Comparison of ENCODE assay signal across 1 cellular context in the genomic region with DNA sequence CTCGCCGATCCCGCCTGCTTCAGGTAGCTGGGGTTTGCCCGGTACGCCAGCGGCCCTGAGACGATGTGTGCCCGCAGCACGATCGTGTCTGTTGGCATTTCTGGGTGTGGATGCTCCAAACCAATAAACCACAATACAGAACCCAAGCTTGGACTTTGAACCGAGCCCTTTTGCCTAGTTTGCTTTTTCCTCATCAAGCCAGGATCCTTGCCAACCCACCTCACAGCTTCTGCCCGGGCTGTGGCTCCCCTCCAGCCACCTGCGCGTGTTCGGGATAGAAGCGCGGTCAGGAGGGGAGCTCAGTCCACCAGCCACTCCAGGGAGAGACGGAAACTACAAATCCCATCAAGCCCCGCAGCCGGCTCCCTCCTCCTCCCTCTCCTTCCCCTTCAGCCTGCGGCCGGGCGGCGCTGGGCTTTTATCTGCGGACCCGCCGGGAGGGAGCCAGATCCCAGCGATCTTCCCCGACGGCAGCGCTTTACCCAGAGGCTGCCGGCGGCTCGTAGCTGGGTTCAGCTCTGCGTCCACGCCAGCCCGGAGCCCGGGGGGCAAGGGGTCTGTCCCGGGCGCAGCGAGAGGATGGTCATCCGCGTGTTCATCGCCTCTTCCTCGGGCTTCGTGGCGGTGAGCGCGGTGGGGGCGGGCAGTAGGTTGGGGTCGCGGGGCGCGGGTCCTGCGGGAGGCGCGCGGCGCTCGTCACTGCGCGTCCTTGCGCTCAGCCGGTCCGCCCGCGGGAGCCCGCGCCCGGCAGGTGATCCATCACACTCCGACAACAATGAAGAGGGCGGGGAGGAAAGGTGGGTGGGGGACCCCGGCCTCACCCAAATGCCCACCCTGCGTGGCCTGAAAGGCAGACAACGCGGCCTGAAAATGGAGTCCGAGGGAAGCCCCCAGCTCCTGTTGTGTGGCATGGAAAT.
A peak's percentile ranks its signal among the peaks of the same experiment; 100 is the strongest.
TF ChIP-seq lines count a peak whose summit lies in the region.

Gene SH3BGRL2, plus strand, starts transcription at position 447 of the 917 bp plus-strand sequence. Its CDS starts 133 bp downstream, at position 580.

TF ChIP-seq in HepG2, 621 proteins besides CTCF, POLR2A, EP300 and RAD21 (continued from another document and continues in another):
- TF ChIP-seq, protein P1, sequence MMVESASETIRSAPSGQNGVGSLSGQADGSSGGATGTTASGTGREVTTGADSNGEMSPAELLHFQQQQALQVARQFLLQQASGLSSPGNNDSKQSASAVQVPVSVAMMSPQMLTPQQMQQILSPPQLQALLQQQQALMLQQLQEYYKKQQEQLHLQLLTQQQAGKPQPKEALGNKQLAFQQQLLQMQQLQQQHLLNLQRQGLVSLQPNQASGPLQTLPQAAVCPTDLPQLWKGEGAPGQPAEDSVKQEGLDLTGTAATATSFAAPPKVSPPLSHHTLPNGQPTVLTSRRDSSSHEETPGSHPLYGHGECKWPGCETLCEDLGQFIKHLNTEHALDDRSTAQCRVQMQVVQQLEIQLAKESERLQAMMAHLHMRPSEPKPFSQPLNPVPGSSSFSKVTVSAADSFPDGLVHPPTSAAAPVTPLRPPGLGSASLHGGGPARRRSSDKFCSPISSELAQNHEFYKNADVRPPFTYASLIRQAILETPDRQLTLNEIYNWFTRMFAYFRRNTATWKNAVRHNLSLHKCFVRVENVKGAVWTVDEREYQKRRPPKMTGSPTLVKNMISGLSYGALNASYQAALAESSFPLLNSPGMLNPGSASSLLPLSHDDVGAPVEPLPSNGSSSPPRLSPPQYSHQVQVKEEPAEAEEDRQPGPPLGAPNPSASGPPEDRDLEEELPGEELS (CRISPR knock-in tag; IDR thresholded peaks at IDR 0.05) = 0 out of 2 replicates have a peak, but pooled peaks have one; percentile 43
- TF ChIP-seq ZNF180 (CRISPR knock-in tag; IDR thresholded peaks at IDR 0.05; ENCODE audit: borderline replicate concordance, low read depth) = no peak
- TF ChIP-seq ZBTB1 (CRISPR knock-in tag; IDR thresholded peaks at IDR 0.05; ENCODE audit: borderline replicate concordance) = no peak
- peak; percentile 79; the same call in 1 of the 2 replicates for TF ChIP-seq ZBTB7A (CRISPR knock-in tag; IDR thresholded peaks at IDR 0.05)
- TF ChIP-seq TBX2 (CRISPR knock-in tag; IDR thresholded peaks at IDR 0.05; ENCODE audit: borderline replicate concordance) = peak; percentile 69
- no peak for TF ChIP-seq ZFAT (CRISPR knock-in tag; conservative IDR thresholded peaks at IDR 0.05)
- no peak for TF ChIP-seq HNRNPUL1 (IDR thresholded peaks at IDR 0.05; ENCODE audit: low read depth, low read length)
- peak; percentile 46 for TF ChIP-seq ATF7-NPFF (CRISPR knock-in tag; IDR thresholded peaks at IDR 0.05; ENCODE audit: low read depth)
- peak; percentile 39 for TF ChIP-seq ZNF781 (CRISPR knock-in tag; IDR thresholded peaks at IDR 0.05; ENCODE audit: borderline replicate concordance, not compliant biosample characterization)
- no peak for TF ChIP-seq TEAD2 (CRISPR knock-in tag; IDR thresholded peaks at IDR 0.05)
- TF ChIP-seq ZNF678 (CRISPR knock-in tag; IDR thresholded peaks at IDR 0.05) = no peak
- TF ChIP-seq ZNF274 (CRISPR knock-in tag; IDR thresholded peaks at IDR 0.05) = peak; percentile 60; the same call in 1 of the 2 replicates
- no peak for TF ChIP-seq RFX5 (IDR thresholded peaks at IDR 0.05; ENCODE audit: low read depth, low read length)
- TF ChIP-seq, protein P2, sequence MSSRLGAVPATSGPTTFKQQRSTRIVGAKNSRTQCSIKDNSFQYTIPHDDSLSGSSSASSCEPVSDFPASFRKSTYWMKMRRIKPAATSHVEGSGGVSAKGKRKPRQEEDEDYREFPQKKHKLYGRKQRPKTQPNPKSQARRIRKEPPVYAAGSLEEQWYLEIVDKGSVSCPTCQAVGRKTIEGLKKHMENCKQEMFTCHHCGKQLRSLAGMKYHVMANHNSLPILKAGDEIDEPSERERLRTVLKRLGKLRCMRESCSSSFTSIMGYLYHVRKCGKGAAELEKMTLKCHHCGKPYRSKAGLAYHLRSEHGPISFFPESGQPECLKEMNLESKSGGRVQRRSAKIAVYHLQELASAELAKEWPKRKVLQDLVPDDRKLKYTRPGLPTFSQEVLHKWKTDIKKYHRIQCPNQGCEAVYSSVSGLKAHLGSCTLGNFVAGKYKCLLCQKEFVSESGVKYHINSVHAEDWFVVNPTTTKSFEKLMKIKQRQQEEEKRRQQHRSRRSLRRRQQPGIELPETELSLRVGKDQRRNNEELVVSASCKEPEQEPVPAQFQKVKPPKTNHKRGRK (CRISPR knock-in tag; IDR thresholded peaks at IDR 0.05) = no peak; the same call in 1 of the 2 replicates
- no peak for TF ChIP-seq ZMAT5 (CRISPR knock-in tag; IDR thresholded peaks at IDR 0.05; ENCODE audit: borderline replicate concordance, low read depth)
- no peak for TF ChIP-seq ZNF256 (CRISPR knock-in tag; conservative IDR thresholded peaks at IDR 0.05)
- TF ChIP-seq ATF7 (IDR thresholded peaks at IDR 0.05) = no peak
- TF ChIP-seq ATF7 (CRISPR knock-in tag; IDR thresholded peaks at IDR 0.05) = no peak
- peak; percentile 75; the same call in 1 of the 2 replicates for TF ChIP-seq ZNF501 (CRISPR knock-in tag; IDR thresholded peaks at IDR 0.05)
- TF ChIP-seq, protein P3, sequence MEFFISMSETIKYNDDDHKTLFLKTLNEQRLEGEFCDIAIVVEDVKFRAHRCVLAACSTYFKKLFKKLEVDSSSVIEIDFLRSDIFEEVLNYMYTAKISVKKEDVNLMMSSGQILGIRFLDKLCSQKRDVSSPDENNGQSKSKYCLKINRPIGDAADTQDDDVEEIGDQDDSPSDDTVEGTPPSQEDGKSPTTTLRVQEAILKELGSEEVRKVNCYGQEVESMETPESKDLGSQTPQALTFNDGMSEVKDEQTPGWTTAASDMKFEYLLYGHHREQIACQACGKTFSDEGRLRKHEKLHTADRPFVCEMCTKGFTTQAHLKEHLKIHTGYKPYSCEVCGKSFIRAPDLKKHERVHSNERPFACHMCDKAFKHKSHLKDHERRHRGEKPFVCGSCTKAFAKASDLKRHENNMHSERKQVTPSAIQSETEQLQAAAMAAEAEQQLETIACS (CRISPR knock-in tag; IDR thresholded peaks at IDR 0.05) = peak; percentile 68; the same call in 1 of the 2 replicates
- TF ChIP-seq HMG20B (CRISPR knock-in tag; conservative IDR thresholded peaks at IDR 0.05) = 0 out of 2 replicates have a peak, but pooled peaks have one; percentile 7
- TF ChIP-seq, protein P4, sequence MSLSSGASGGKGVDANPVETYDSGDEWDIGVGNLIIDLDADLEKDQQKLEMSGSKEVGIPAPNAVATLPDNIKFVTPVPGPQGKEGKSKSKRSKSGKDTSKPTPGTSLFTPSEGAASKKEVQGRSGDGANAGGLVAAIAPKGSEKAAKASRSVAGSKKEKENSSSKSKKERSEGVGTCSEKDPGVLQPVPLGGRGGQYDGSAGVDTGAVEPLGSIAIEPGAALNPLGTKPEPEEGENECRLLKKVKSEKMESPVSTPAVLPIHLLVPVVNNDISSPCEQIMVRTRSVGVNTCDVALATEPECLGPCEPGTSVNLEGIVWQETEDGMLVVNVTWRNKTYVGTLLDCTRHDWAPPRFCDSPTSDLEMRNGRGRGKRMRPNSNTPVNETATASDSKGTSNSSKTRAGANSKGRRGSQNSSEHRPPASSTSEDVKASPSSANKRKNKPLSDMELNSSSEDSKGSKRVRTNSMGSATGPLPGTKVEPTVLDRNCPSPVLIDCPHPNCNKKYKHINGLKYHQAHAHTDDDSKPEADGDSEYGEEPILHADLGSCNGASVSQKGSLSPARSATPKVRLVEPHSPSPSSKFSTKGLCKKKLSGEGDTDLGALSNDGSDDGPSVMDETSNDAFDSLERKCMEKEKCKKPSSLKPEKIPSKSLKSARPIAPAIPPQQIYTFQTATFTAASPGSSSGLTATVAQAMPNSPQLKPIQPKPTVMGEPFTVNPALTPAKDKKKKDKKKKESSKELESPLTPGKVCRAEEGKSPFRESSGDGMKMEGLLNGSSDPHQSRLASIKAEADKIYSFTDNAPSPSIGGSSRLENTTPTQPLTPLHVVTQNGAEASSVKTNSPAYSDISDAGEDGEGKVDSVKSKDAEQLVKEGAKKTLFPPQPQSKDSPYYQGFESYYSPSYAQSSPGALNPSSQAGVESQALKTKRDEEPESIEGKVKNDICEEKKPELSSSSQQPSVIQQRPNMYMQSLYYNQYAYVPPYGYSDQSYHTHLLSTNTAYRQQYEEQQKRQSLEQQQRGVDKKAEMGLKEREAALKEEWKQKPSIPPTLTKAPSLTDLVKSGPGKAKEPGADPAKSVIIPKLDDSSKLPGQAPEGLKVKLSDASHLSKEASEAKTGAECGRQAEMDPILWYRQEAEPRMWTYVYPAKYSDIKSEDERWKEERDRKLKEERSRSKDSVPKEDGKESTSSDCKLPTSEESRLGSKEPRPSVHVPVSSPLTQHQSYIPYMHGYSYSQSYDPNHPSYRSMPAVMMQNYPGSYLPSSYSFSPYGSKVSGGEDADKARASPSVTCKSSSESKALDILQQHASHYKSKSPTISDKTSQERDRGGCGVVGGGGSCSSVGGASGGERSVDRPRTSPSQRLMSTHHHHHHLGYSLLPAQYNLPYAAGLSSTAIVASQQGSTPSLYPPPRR (CRISPR knock-in tag; IDR thresholded peaks at IDR 0.05; ENCODE audit: borderline replicate concordance) = no peak
- TF ChIP-seq TOPORS (CRISPR knock-in tag; IDR thresholded peaks at IDR 0.05) = 0 out of 2 replicates have a peak, but pooled peaks have one; percentile 79
- TF ChIP-seq, protein P5, sequence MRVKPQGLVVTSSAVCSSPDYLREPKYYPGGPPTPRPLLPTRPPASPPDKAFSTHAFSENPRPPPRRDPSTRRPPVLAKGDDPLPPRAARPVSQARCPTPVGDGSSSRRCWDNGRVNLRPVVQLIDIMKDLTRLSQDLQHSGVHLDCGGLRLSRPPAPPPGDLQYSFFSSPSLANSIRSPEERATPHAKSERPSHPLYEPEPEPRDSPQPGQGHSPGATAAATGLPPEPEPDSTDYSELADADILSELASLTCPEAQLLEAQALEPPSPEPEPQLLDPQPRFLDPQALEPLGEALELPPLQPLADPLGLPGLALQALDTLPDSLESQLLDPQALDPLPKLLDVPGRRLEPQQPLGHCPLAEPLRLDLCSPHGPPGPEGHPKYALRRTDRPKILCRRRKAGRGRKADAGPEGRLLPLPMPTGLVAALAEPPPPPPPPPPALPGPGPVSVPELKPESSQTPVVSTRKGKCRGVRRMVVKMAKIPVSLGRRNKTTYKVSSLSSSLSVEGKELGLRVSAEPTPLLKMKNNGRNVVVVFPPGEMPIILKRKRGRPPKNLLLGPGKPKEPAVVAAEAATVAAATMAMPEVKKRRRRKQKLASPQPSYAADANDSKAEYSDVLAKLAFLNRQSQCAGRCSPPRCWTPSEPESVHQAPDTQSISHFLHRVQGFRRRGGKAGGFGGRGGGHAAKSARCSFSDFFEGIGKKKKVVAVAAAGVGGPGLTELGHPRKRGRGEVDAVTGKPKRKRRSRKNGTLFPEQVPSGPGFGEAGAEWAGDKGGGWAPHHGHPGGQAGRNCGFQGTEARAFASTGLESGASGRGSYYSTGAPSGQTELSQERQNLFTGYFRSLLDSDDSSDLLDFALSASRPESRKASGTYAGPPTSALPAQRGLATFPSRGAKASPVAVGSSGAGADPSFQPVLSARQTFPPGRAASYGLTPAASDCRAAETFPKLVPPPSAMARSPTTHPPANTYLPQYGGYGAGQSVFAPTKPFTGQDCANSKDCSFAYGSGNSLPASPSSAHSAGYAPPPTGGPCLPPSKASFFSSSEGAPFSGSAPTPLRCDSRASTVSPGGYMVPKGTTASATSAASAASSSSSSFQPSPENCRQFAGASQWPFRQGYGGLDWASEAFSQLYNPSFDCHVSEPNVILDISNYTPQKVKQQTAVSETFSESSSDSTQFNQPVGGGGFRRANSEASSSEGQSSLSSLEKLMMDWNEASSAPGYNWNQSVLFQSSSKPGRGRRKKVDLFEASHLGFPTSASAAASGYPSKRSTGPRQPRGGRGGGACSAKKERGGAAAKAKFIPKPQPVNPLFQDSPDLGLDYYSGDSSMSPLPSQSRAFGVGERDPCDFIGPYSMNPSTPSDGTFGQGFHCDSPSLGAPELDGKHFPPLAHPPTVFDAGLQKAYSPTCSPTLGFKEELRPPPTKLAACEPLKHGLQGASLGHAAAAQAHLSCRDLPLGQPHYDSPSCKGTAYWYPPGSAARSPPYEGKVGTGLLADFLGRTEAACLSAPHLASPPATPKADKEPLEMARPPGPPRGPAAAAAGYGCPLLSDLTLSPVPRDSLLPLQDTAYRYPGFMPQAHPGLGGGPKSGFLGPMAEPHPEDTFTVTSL (CRISPR knock-in tag; IDR thresholded peaks at IDR 0.05; ENCODE audit: borderline replicate concordance) = peak; percentile 28; the same call in 1 of the 2 replicates
- no peak for TF ChIP-seq ISL2 (CRISPR knock-in tag; IDR thresholded peaks at IDR 0.05)
- peak; percentile 45; the same call in 1 of the 2 replicates for TF ChIP-seq TBX3 (IDR thresholded peaks at IDR 0.05; ENCODE audit: borderline replicate concordance)
- peak; percentile 67 for TF ChIP-seq POLR2AphosphoS5 (IDR thresholded peaks at IDR 0.05; ENCODE audit: low read depth, low read length)
- TF ChIP-seq MEF2D (CRISPR knock-in tag; IDR thresholded peaks at IDR 0.05) = peak; percentile 19; the same call in 1 of the 2 replicates
- peak; percentile 30; the same call in 1 of the 2 replicates for TF ChIP-seq ZNF607 (CRISPR knock-in tag; IDR thresholded peaks at IDR 0.05; ENCODE audit: borderline replicate concordance)
- no peak for TF ChIP-seq ZNF232 (CRISPR knock-in tag; IDR thresholded peaks at IDR 0.05; ENCODE audit: borderline replicate concordance)
- peak; percentile 9 for TF ChIP-seq HNRNPK (IDR thresholded peaks at IDR 0.05; ENCODE audit: low read depth, low read length, poor library complexity, severe bottlenecking)
- no peak for TF ChIP-seq TRIM24 (CRISPR knock-in tag; IDR thresholded peaks at IDR 0.05)
- no peak for TF ChIP-seq CREB1 (IDR thresholded peaks at IDR 0.05)
- no peak for TF ChIP-seq CREB1 (CRISPR knock-in tag; IDR thresholded peaks at IDR 0.05)
- no peak for TF ChIP-seq PCBP1 (IDR thresholded peaks at IDR 0.05; ENCODE audit: borderline replicate concordance, low read depth, low read length)
- no peak for TF ChIP-seq GPBP1L1 (CRISPR knock-in tag; IDR thresholded peaks at IDR 0.05)
- TF ChIP-seq ZBTB34 (CRISPR knock-in tag; IDR thresholded peaks at IDR 0.05) = peak; percentile 45; the same call in 1 of the 2 replicates
- TF ChIP-seq ZC3H13 (CRISPR knock-in tag; IDR thresholded peaks at IDR 0.05) = no peak
- no peak for TF ChIP-seq ZFP62 (CRISPR knock-in tag; IDR thresholded peaks at IDR 0.05)
